ENCODE assay signal across 15 cellular contexts in genomic region chr14:71524321-71524982, GRCh38.
DNase-seq lines count a peak whose midpoint lies in the region; ATAC-seq and TF ChIP-seq lines count a peak whose summit lies in the region.
"Had no signal": no experiment of that assay in that cellular context is flagged by ENCODE, and none has a peak within 500 bp of the region (broad histone marks: within the 10 kb centered on the region; RNA-seq: fewer than 3 reads in every experiment).

No MANE protein-coding gene starts in this region.

- no peak overlapping the region for H3K27ac ChIP-seq in neuronal stem cell (replicated peaks; ENCODE audit: low read length)
- H3K27ac ChIP-seq: coronary artery, neural progenitor cell had no signal

- WGBS in neuronal stem cell (ENCODE audit: extremely low coverage in 2 of 2, insufficient read length in 2 of 2, insufficient replicate concordance in 1 of 2), 2 donors, result no CpG with 5 or more reads among the region's 6 CpGs

- H3K27ac Mint-ChIP-seq in Caco-2 (ENCODE audit: unreplicated experiment) (peak overlapping the region; percentile 92), nephron progenitor cell (no peak overlapping the region)
- H3K27ac Mint-ChIP-seq: neural progenitor cell had no signal

- H3K4me3 ChIP-seq in Caco-2 (ENCODE audit: low read depth, low read length) (no peak overlapping the region), neuronal stem cell (ENCODE audit: low read length in 2 of 2) (no peak overlapping the region)
- H3K4me3 ChIP-seq: coronary artery, neural progenitor cell had no signal

- H2BK12ac ChIP-seq in neuronal stem cell (ENCODE audit: low read length), result no peak overlapping the region

- no peak overlapping the region for H2BK15ac ChIP-seq in neuronal stem cell (ENCODE audit: low read length)

- ATAC-seq in GM18868 (IDR thresholded peaks at IDR 0.05; ENCODE audit: unreplicated experiment) (peak; percentile 58), HG02623 (IDR thresholded peaks at IDR 0.05; ENCODE audit: unreplicated experiment) (peak; percentile 44), HG03521 (IDR thresholded peaks at IDR 0.05; ENCODE audit: unreplicated experiment) (peak; percentile 57)
- ATAC-seq: HCT116 had no signal

- DNase-seq in Caco-2 (no peak), NCI-H226 (no peak), middle frontal gyrus (ENCODE audit: extremely low spot score, low spot score) (no peak), neuronal stem cell (ENCODE audit: low spot score) (no peak), nephron progenitor cell (no peak)
- DNase-seq: activated B cell treated with CpG ODN at 0.5 μM for 24 hours; activated naive CD4-positive, alpha-beta T cell treated with Interleukin-2 at 50 U/mL for 16 hours; Karpas-422; SHP77 had no signal

- no peaks in the 10 kb centered on the region for H3K27me3 Mint-ChIP-seq in Caco-2 (ENCODE audit: insufficient read depth, unreplicated experiment)
- H3K27me3 Mint-ChIP-seq in nephron progenitor cell (ENCODE audit: low read depth, poor library complexity), result no peaks in the 10 kb centered on the region
- H3K27me3 Mint-ChIP-seq: activated B cell treated with CpG ODN at 0.5 μM for 24 hours had no signal

- H3K9me3 Mint-ChIP-seq in Caco-2 (ENCODE audit: unreplicated experiment) (no peaks in the 10 kb centered on the region), nephron progenitor cell (no peaks in the 10 kb centered on the region)
- H3K9me3 Mint-ChIP-seq: activated B cell treated with CpG ODN at 0.5 μM for 24 hours, neural progenitor cell had no signal

- H2BK5ac ChIP-seq in neuronal stem cell (ENCODE audit: low read length), result no peak overlapping the region

- no peak overlapping the region for H2AK5ac ChIP-seq in neuronal stem cell (ENCODE audit: low read depth, low read length)

- H3K36me3 Mint-ChIP-seq in Caco-2 (ENCODE audit: insufficient read depth, unreplicated experiment), result peaks cover 28% of the 10 kb centered on the region
- peaks cover 2% of the 10 kb centered on the region for H3K36me3 Mint-ChIP-seq in nephron progenitor cell (ENCODE audit: low read depth)
- H3K36me3 Mint-ChIP-seq: neural progenitor cell had no signal

- TF ChIP-seq CTCF in Caco-2 (IDR thresholded peaks at IDR 0.05; ENCODE audit: insufficient read depth in 1 of 2, low read depth in 1 of 2, low read length in 1 of 2, severe bottlenecking in 1 of 2, unreplicated experiment in 1 of 2) (no peak), nephron progenitor cell (IDR thresholded peaks at IDR 0.05) (no peak)

- no peak overlapping the region for H3K4me3 Mint-ChIP-seq in Caco-2 (ENCODE audit: unreplicated experiment)
- H3K4me3 Mint-ChIP-seq in nephron progenitor cell, result no peak overlapping the region
- H3K4me3 Mint-ChIP-seq: activated B cell treated with CpG ODN at 0.5 μM for 24 hours, neural progenitor cell had no signal

- no peaks in the 10 kb centered on the region for H3K36me3 ChIP-seq in Caco-2 (ENCODE audit: control insufficient read depth, insufficient read depth, low read length)
- no peaks in the 10 kb centered on the region for H3K36me3 ChIP-seq in neuronal stem cell (replicated peaks in 1 of 2; ENCODE audit: control insufficient read depth in 2 of 2, insufficient read depth in 2 of 2, low read length in 2 of 2)
- H3K36me3 ChIP-seq: neural progenitor cell had no signal

- no peak overlapping the region for H3K18ac ChIP-seq in neuronal stem cell (ENCODE audit: low read length)

- no peak overlapping the region for H4K91ac ChIP-seq in neuronal stem cell (ENCODE audit: low read depth, low read length, poor library complexity)

- H4K8ac ChIP-seq in neuronal stem cell (ENCODE audit: low read depth, low read length), result no peak overlapping the region

- H3K4me1 Mint-ChIP-seq in Caco-2 (ENCODE audit: low read depth, unreplicated experiment) (peaks cover 55% of the 10 kb centered on the region), nephron progenitor cell (peaks cover 15% of the 10 kb centered on the region)
- H3K4me1 Mint-ChIP-seq: neural progenitor cell had no signal

- no peak overlapping the region for H3K9ac ChIP-seq in neuronal stem cell (ENCODE audit: low read depth, low read length, poor library complexity)
- H3K9ac ChIP-seq: neural progenitor cell had no signal

- H3K14ac ChIP-seq in neuronal stem cell (ENCODE audit: low read length), result no peak overlapping the region

- no peaks in the 10 kb centered on the region for H3K79me1 ChIP-seq in neuronal stem cell (ENCODE audit: low read depth, low read length)

- POLR2A ChIA-PET in Caco-2 (lab: Charles Lee), result interaction anchor here (0.7 kb wide), 1 partner anchor 56 kb away, joined by 3 read pairs; no protein-coding TSS in a partner anchor

- intact Hi-C loops in Caco-2 (cut with micrococcal nuclease; ENCODE audit: unreplicated experiment), result loop anchor here (5.0 kb wide), 2 partner anchors 142 to 202 kb away; partner anchors contain the start of gene SIPA1L1

- H3K9me3 ChIP-seq in Caco-2 (no peaks in the 10 kb centered on the region), neuronal stem cell (replicated peaks in 1 of 2; ENCODE audit: control insufficient read depth in 2 of 2, insufficient read depth in 1 of 2, low read depth in 1 of 2, low read length in 2 of 2) (no peaks in the 10 kb centered on the region)

- H3K27me3 ChIP-seq in Caco-2 (replicated peaks; ENCODE audit: control insufficient read depth, insufficient read depth, low read length) (no peaks in the 10 kb centered on the region), neuronal stem cell (ENCODE audit: control insufficient read depth in 3 of 3, insufficient read depth in 3 of 3, low read depth in 1 of 3, low read length in 3 of 3) (no peaks in the 10 kb centered on the region)
- H3K27me3 ChIP-seq: neural progenitor cell had no signal

- H2AFZ ChIP-seq in neuronal stem cell (ENCODE audit: low read length), result no peak overlapping the region
- H2AFZ ChIP-seq: neural progenitor cell had no signal

- H3K4me2 ChIP-seq in neuronal stem cell (ENCODE audit: insufficient read depth, low read length, poor library complexity, severe bottlenecking), result no peak overlapping the region
- H3K4me2 ChIP-seq: neural progenitor cell had no signal

- H3K23ac ChIP-seq in neuronal stem cell (ENCODE audit: low read depth, low read length, poor library complexity), result no peak overlapping the region

- H3K4me1 ChIP-seq in Caco-2, result peaks cover 43% of the 10 kb centered on the region
- H3K4me1 ChIP-seq in neuronal stem cell (ENCODE audit: control insufficient read depth in 2 of 2, insufficient read depth in 1 of 2, low read depth in 1 of 2, low read length in 2 of 2), result peaks cover 0 to 2% of the 10 kb centered on the region in 2 donors
- H3K4me1 ChIP-seq: neural progenitor cell had no signal

- H3K4ac ChIP-seq in neuronal stem cell (ENCODE audit: low read length), result no peak overlapping the region

- no TSS peak for BruUV-seq in Caco-2 (replicated peaks; lab: Mats Ljungman, UMichigan)

- H2BK120ac ChIP-seq in neuronal stem cell (ENCODE audit: low read depth, low read length), result no peak overlapping the region

- CTCF ChIA-PET in Caco-2 (lab: Charles Lee), result no interaction called here
